In genomic region chr14:105525861-105526780, GRCh38 we compare ENCODE assay signal across 8 cellular contexts. TPM values are rescaled to one million over a fixed set of nuclear protein-coding genes. Genes with fewer than 3 reads are reported as not detected.
DNase-seq lines count a peak whose midpoint lies in the region; ATAC-seq and TF ChIP-seq lines count a peak whose summit lies in the region.

TMEM121 (plus strand) TSS chr14:105526583; CDS start chr14:105528835, 2,252 bp downstream.

- CTCF ChIA-PET in activated CD4-positive, alpha-beta T cell treated with anti-CD3 and anti-CD28 coated beads for 36 hours (lab: Charles Lee): interaction anchor here (1.0 to 1.4 kb wide), 2 partner anchors 36 to 156 kb away, joined by 3 to 5 read pairs; no protein-coding TSS in a partner anchor

- no peak for TF ChIP-seq POLR2A in tibial nerve (IDR thresholded peaks at IDR 0.05)

- H3K4me1 ChIP-seq in endocrine pancreas (ENCODE audit: control insufficient read depth, insufficient read depth, low read length) (no peaks in the 10 kb centered on the region), muscle layer of colon (ENCODE audit: insufficient read depth, low read length) (peaks cover 4% of the 10 kb centered on the region), tibial nerve (peaks cover 0 to 31% (median 25%) of the 10 kb centered on the region in 4 donors)

- peaks cover 12% of the 10 kb centered on the region for H3K27me3 Mint-ChIP-seq in activated CD4-positive, alpha-beta T cell treated with anti-CD3 and anti-CD28 coated beads for 36 hours

- H3K9me3 ChIP-seq in endocrine pancreas (ENCODE audit: control insufficient read depth, low read length): no peaks in the 10 kb centered on the region
- no peaks in the 10 kb centered on the region for H3K9me3 ChIP-seq in muscle layer of colon (ENCODE audit: low read length)
- no peaks in the 10 kb centered on the region for H3K9me3 ChIP-seq in tibial nerve

- H3K4me3 ChIP-seq in endocrine pancreas (ENCODE audit: control insufficient read depth, insufficient read depth, low read length): no peak within 1 kb of the TSS
- peak within 1 kb of the TSS; percentile 38 to 49 for H3K4me3 ChIP-seq in muscle layer of colon (ENCODE audit: low read depth in 1 of 2, low read length in 2 of 2)
- H3K4me3 ChIP-seq in tibial nerve: peak within 1 kb of the TSS; percentile 47 to 77 (median 55)

- H3K4me1 Mint-ChIP-seq in activated CD4-positive, alpha-beta T cell treated with anti-CD3 and anti-CD28 coated beads for 36 hours: peaks cover 15% of the 10 kb centered on the region

- no peaks in the 10 kb centered on the region for H3K36me3 ChIP-seq in endocrine pancreas (ENCODE audit: control insufficient read depth, insufficient read depth, low read length)
- no peaks in the 10 kb centered on the region for H3K36me3 ChIP-seq in muscle layer of colon (ENCODE audit: insufficient read depth, low read length)
- peaks cover 0 to 22% (median 0%) of the 10 kb centered on the region in 3 donors for H3K36me3 ChIP-seq in tibial nerve

- peak within 1 kb of the TSS; percentile 74 for H3K4me3 Mint-ChIP-seq in activated CD4-positive, alpha-beta T cell treated with anti-CD3 and anti-CD28 coated beads for 36 hours

- POLR2A ChIA-PET in activated CD4-positive, alpha-beta T cell treated with anti-CD3 and anti-CD28 coated beads for 36 hours (lab: Charles Lee): no interaction called here

- peak; percentile 61 for DNase-seq in activated CD4-positive, alpha-beta T cell treated with anti-CD3 and anti-CD28 coated beads for 36 hours
- no peak for DNase-seq in activated CD4-positive, alpha-beta T cell treated with anti-CD3 and anti-CD28 coated beads, Interleukin-2, amount 50 U/mL, for 1 hour
- DNase-seq in tibial nerve (ENCODE audit: low spot score in 2 of 2): no peak

- no peaks in the 10 kb centered on the region for H3K9me3 Mint-ChIP-seq in activated CD4-positive, alpha-beta T cell treated with anti-CD3 and anti-CD28 coated beads for 36 hours (ENCODE audit: low read depth)

- peak; percentile 18 for ATAC-seq in activated CD4-positive, alpha-beta T cell treated with anti-CD3 and anti-CD28 coated beads for 36 hours
- ATAC-seq in GM19324 (IDR thresholded peaks at IDR 0.05; ENCODE audit: low FRiP score, unreplicated experiment): no peak
- ATAC-seq in GM18519 (IDR thresholded peaks at IDR 0.05; ENCODE audit: low FRiP score, unreplicated experiment): no peak

- TF ChIP-seq EP300 in tibial nerve (IDR thresholded peaks at IDR 0.05): no peak

- intact Hi-C loops in activated CD4-positive, alpha-beta T cell treated with anti-CD3 and anti-CD28 coated beads for 36 hours (cut with DNase I, micrococcal nuclease): loop anchor here in 1 of 2 experiments (10.0 kb wide), 1 partner anchor 341 kb away; the partner anchor contains the start of gene NUDT14

- H3K27ac ChIP-seq in VCaP (peak within 1 kb of the TSS; percentile 81; the same call in 1 of the 2 replicates), muscle layer of colon (ENCODE audit: low read depth, low read length) (no peak within 1 kb of the TSS), tibial nerve (peak within 1 kb of the TSS; percentile 32 to 88 (median 75))

- peak within 1 kb of the TSS; percentile 31 for H3K27ac Mint-ChIP-seq in activated CD4-positive, alpha-beta T cell treated with anti-CD3 and anti-CD28 coated beads for 36 hours

- TF ChIP-seq CTCF in VCaP (conservative IDR thresholded peaks at IDR 0.05): no peak
- TF ChIP-seq CTCF in tibial nerve (IDR thresholded peaks at IDR 0.05): no peak

- 1 to 5% methylated on average over 4 to 33 of the region's 89 CpGs for WGBS in tibial nerve, 2 donors

- H3K27me3 ChIP-seq in endocrine pancreas (ENCODE audit: control insufficient read depth, insufficient read depth, low read length) (peaks cover 3% of the 10 kb centered on the region), muscle layer of colon (ENCODE audit: control insufficient read depth in 1 of 2, insufficient read depth in 2 of 2, low read length in 2 of 2) (peaks cover 0 to 25% of the 10 kb centered on the region in 2 donors), tibial nerve (peaks cover 0 to 16% of the 10 kb centered on the region in 2 donors)

- peaks cover 6% of the 10 kb centered on the region for H3K36me3 Mint-ChIP-seq in activated CD4-positive, alpha-beta T cell treated with anti-CD3 and anti-CD28 coated beads for 36 hours (ENCODE audit: low read depth)

- H3K9ac ChIP-seq in endocrine pancreas (ENCODE audit: control insufficient read depth, insufficient read depth, low read length) (peak within 1 kb of the TSS; percentile 72), muscle layer of colon (ENCODE audit: low read length) (no peak within 1 kb of the TSS)

RNA-seq across cellular contexts. Expression of gene TMEM121, which starts in this region (rescaled TPM):
- 1 to 10 TPM; 7.2 to 9.2 TPM for total RNA-seq in activated CD4-positive, alpha-beta T cell treated with anti-CD3 and anti-CD28 coated beads for 36 hours
- total RNA-seq in tibial nerve: 10 to 100 TPM; 15.1 to 28.2 (median 20.1) TPM
